ENCODE assay signal across 29 cellular contexts in genomic region chr10:35998036-35998435, GRCh38.
"Had no signal": no experiment of that assay in that cellular context is flagged by ENCODE, and none has a peak within 500 bp of the region (broad histone marks: within the 10 kb centered on the region; RNA-seq: fewer than 3 reads in every experiment).

No MANE protein-coding gene starts in this region.

- H3K36me3 Mint-ChIP-seq: activated CD8-positive, alpha-beta memory T cell treated with anti-CD3 and anti-CD28 coated beads, Interleukin-2, amount 10 ng/mL, durations not matched to agents 7 days and 5 days; activated naive CD4-positive, alpha-beta T cell treated with anti-CD3 and anti-CD28 coated beads, Interleukin-2, amount 50 U/mL, for 24 hours; brain; immature natural killer cell; mesothelial cell of epicardium; naive thymus-derived CD8-positive, alpha-beta T cell; neural progenitor cell; stimulated activated memory B cell treated with anti-CD40 and anti-IgM and Interleukin-4, amounts not matched to agents 10 μg/mL and 1 μg/mL and 100 μg/mL, for 72 hours had no signal

- H3K4me3 Mint-ChIP-seq: activated CD4-positive, alpha-beta T cell treated with anti-CD3 and anti-CD28 coated beads, Interleukin-2, amount 10 ng/mL, durations not matched to agents 7 days and 5 days; activated CD8-positive, alpha-beta memory T cell treated with anti-CD3 and anti-CD28 coated beads, Interleukin-2, amount 10 ng/mL, durations not matched to agents 7 days and 5 days; activated CD8-positive, alpha-beta T cell treated with anti-CD3 and anti-CD28 coated beads for 36 hours; activated naive CD4-positive, alpha-beta T cell treated with anti-CD3 and anti-CD28 coated beads, Interleukin-2, amount 50 U/mL, for 24 hours; activated T-helper 1 cell treated with anti-CD3 and anti-CD28 coated beads, Interleukin-12 subunit alpha, Interleukin-12 subunit beta, Interleukin-2, Interleukin-4 antibody, amounts not matched to agents 30 ng/mL and 10 ng/mL and 1 ng/mL, durations not matched to agents 14 hours and 24 hours and 36 hours; brain; effector memory CD8-positive, alpha-beta T cell; immature natural killer cell; mesothelial cell of epicardium; naive thymus-derived CD8-positive, alpha-beta T cell; neural progenitor cell; stimulated activated memory B cell treated with anti-CD40 and anti-IgM and Interleukin-4, amounts not matched to agents 10 μg/mL and 1 μg/mL and 100 μg/mL, for 72 hours had no signal

- ATAC-seq: activated CD8-positive, alpha-beta memory T cell treated with anti-CD3 and anti-CD28 coated beads, Interleukin-2, amount 10 ng/mL, durations not matched to agents 7 days and 5 days; activated CD8-positive, alpha-beta T cell treated with anti-CD3 and anti-CD28 coated beads for 36 hours; effector memory CD8-positive, alpha-beta T cell; naive thymus-derived CD8-positive, alpha-beta T cell; stimulated activated memory B cell treated with anti-CD40 and anti-IgM and Interleukin-4, amounts not matched to agents 10 μg/mL and 1 μg/mL and 100 μg/mL, for 72 hours had no signal

- H3K27ac ChIP-seq: dorsolateral prefrontal cortex, esophagus muscularis mucosa, left ventricle myocardium inferior, neural progenitor cell, sigmoid colon, testis, uterus, WERI-Rb-1 had no signal

- DNase-seq: activated CD4-positive, alpha-beta T cell treated with anti-CD3 and anti-CD28 coated beads, Interleukin-2, amount 10 ng/mL, durations not matched to agents 7 days and 5 days; activated CD4-positive, CD25-positive, alpha-beta regulatory T cell treated with anti-CD3 and anti-CD28 coated beads, Interleukin-2, amount 50 U/mL, for 72 hours; activated CD8-positive, alpha-beta memory T cell treated with anti-CD3 and anti-CD28 coated beads, Interleukin-2, amount 10 ng/mL, durations not matched to agents 7 days and 5 days; activated CD8-positive, alpha-beta T cell treated with anti-CD3 and anti-CD28 coated beads for 36 hours; activated gamma-delta T cell treated with Interleukin-2 at 50 U/mL for 16 hours; activated T-cell treated with anti-CD3 and anti-CD28 coated beads for 4 hours; aorta; caudate nucleus; dorsolateral prefrontal cortex; effector memory CD8-positive, alpha-beta T cell; foreskin melanocyte; immature natural killer cell; kidney glomerular epithelial cell; left ventricle myocardium inferior; mammary epithelial cell; naive thymus-derived CD8-positive, alpha-beta T cell; sigmoid colon; stimulated activated CD4-positive, alpha-beta T cell treated with anti-CD3 and anti-CD28 coated beads, Interleukin-15, amount 100 ng/mL, for 24 hours; testis; uterus; WERI-Rb-1 had no signal

- H3K27me3 Mint-ChIP-seq: activated CD4-positive, alpha-beta T cell treated with anti-CD3 and anti-CD28 coated beads, Interleukin-2, amount 10 ng/mL, durations not matched to agents 7 days and 5 days; activated CD8-positive, alpha-beta memory T cell treated with anti-CD3 and anti-CD28 coated beads, Interleukin-2, amount 10 ng/mL, durations not matched to agents 7 days and 5 days; activated CD8-positive, alpha-beta T cell treated with anti-CD3 and anti-CD28 coated beads for 36 hours; activated naive CD4-positive, alpha-beta T cell treated with anti-CD3 and anti-CD28 coated beads, Interleukin-2, amount 50 U/mL, for 24 hours; effector memory CD8-positive, alpha-beta T cell; naive thymus-derived CD8-positive, alpha-beta T cell; stimulated activated memory B cell treated with anti-CD40 and anti-IgM and Interleukin-4, amounts not matched to agents 10 μg/mL and 1 μg/mL and 100 μg/mL, for 72 hours had no signal

- H3K4me1 ChIP-seq: esophagus muscularis mucosa, sigmoid colon, testis, uterus had no signal

- H3K4me3 ChIP-seq: dorsolateral prefrontal cortex, esophagus muscularis mucosa, left ventricle myocardium inferior, neural progenitor cell, sigmoid colon, smooth muscle cell, testis, uterus had no signal

- H3K27me3 ChIP-seq: dorsolateral prefrontal cortex, esophagus muscularis mucosa, neural progenitor cell, sigmoid colon, testis, uterus had no signal

- H3K9me3 Mint-ChIP-seq: activated naive CD4-positive, alpha-beta T cell treated with anti-CD3 and anti-CD28 coated beads, Interleukin-2, amount 50 U/mL, for 24 hours; stimulated activated memory B cell treated with anti-CD40 and anti-IgM and Interleukin-4, amounts not matched to agents 10 μg/mL and 1 μg/mL and 100 μg/mL, for 72 hours had no signal

- H3K4me1 Mint-ChIP-seq: activated CD4-positive, alpha-beta T cell treated with anti-CD3 and anti-CD28 coated beads, Interleukin-2, amount 10 ng/mL, durations not matched to agents 7 days and 5 days; activated CD8-positive, alpha-beta memory T cell treated with anti-CD3 and anti-CD28 coated beads, Interleukin-2, amount 10 ng/mL, durations not matched to agents 7 days and 5 days; activated naive CD4-positive, alpha-beta T cell treated with anti-CD3 and anti-CD28 coated beads, Interleukin-2, amount 50 U/mL, for 24 hours; immature natural killer cell; naive thymus-derived CD8-positive, alpha-beta T cell; stimulated activated memory B cell treated with anti-CD40 and anti-IgM and Interleukin-4, amounts not matched to agents 10 μg/mL and 1 μg/mL and 100 μg/mL, for 72 hours had no signal

- H3K27ac Mint-ChIP-seq: activated CD4-positive, alpha-beta T cell treated with anti-CD3 and anti-CD28 coated beads, Interleukin-2, amount 10 ng/mL, durations not matched to agents 7 days and 5 days; activated CD8-positive, alpha-beta memory T cell treated with anti-CD3 and anti-CD28 coated beads, Interleukin-2, amount 10 ng/mL, durations not matched to agents 7 days and 5 days; activated CD8-positive, alpha-beta T cell treated with anti-CD3 and anti-CD28 coated beads for 36 hours; activated naive CD4-positive, alpha-beta T cell treated with anti-CD3 and anti-CD28 coated beads, Interleukin-2, amount 50 U/mL, for 24 hours; activated T-helper 1 cell treated with anti-CD3 and anti-CD28 coated beads, Interleukin-12 subunit alpha, Interleukin-12 subunit beta, Interleukin-2, Interleukin-4 antibody, amounts not matched to agents 30 ng/mL and 10 ng/mL and 1 ng/mL, durations not matched to agents 14 hours and 24 hours and 36 hours; brain; effector memory CD8-positive, alpha-beta T cell; immature natural killer cell; mesothelial cell of epicardium; naive thymus-derived CD8-positive, alpha-beta T cell; neural progenitor cell; stimulated activated memory B cell treated with anti-CD40 and anti-IgM and Interleukin-4, amounts not matched to agents 10 μg/mL and 1 μg/mL and 100 μg/mL, for 72 hours had no signal

- H3K36me3 ChIP-seq: esophagus muscularis mucosa, left ventricle myocardium inferior, neural progenitor cell, sigmoid colon, uterus, WERI-Rb-1 had no signal

- H3K9me3 ChIP-seq: esophagus muscularis mucosa, sigmoid colon, testis, uterus had no signal
